Comparison of ENCODE assay signal across 1 cellular context in the genomic region with DNA sequence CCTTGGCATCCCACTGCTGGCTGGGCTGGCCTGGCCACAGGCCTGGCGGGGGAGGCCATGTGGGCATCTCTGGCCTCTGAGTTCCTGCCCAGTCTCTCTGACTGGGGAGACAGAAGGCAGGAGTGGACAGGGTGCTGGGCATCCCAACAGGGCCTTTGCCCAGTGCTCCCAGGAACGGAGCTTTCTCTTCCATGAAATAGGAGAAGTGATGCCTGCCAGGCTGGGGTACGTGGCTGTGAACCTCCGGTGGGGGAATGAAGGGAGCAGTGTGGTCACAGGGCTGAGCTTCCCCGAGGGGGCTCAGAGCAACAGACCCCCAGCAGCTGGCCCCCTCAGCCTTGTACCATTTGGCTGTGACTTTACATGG.
TF ChIP-seq lines count a peak whose summit lies in the region.

No MANE protein-coding gene starts in this region.

TF ChIP-seq in HepG2, 621 proteins besides CTCF, POLR2A, EP300 and RAD21 (continued from another document):
- TF ChIP-seq, protein P1, sequence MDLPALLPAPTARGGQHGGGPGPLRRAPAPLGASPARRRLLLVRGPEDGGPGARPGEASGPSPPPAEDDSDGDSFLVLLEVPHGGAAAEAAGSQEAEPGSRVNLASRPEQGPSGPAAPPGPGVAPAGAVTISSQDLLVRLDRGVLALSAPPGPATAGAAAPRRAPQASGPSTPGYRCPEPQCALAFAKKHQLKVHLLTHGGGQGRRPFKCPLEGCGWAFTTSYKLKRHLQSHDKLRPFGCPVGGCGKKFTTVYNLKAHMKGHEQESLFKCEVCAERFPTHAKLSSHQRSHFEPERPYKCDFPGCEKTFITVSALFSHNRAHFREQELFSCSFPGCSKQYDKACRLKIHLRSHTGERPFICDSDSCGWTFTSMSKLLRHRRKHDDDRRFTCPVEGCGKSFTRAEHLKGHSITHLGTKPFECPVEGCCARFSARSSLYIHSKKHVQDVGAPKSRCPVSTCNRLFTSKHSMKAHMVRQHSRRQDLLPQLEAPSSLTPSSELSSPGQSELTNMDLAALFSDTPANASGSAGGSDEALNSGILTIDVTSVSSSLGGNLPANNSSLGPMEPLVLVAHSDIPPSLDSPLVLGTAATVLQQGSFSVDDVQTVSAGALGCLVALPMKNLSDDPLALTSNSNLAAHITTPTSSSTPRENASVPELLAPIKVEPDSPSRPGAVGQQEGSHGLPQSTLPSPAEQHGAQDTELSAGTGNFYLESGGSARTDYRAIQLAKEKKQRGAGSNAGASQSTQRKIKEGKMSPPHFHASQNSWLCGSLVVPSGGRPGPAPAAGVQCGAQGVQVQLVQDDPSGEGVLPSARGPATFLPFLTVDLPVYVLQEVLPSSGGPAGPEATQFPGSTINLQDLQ (CRISPR knock-in tag; IDR thresholded peaks at IDR 0.05), result no peak
